ENCODE assay signal across 1 cellular context in genomic region chr1:10032590-10033358, GRCh38.
A peak's percentile ranks its signal among the peaks of the same experiment; 100 is the strongest.
TF ChIP-seq lines count a peak whose summit lies in the region.

TSS of gene UBE4B (plus strand) at chr1:10032958. CDS start at chr1:10033671, 713 bp downstream.

TF ChIP-seq in GM12878, 131 proteins besides CTCF, POLR2A, EP300 and RAD21 (continued from another document):
- TF ChIP-seq RELB (IDR thresholded peaks at IDR 0.05; ENCODE audit: low read depth) (peak; percentile 92), LARP7 (IDR thresholded peaks at IDR 0.05) (peak; percentile 86), ZNF592 (IDR thresholded peaks at IDR 0.05) (peak; percentile 71; the same call in 1 of the 2 replicates), ZNF207 (IDR thresholded peaks at IDR 0.05; ENCODE audit: borderline replicate concordance) (peak; percentile 83; the same call in 1 of the 2 replicates), SIN3A (IDR thresholded peaks at IDR 0.05; ENCODE audit: low read depth, low read length) (peak; percentile 85), POLR2AphosphoS5 (IDR thresholded peaks at IDR 0.05; ENCODE audit: low read length) (peak; percentile 35; the same call in 1 of the 2 replicates), ZSCAN29 (IDR thresholded peaks at IDR 0.05) (no peak), PAX5 (IDR thresholded peaks at IDR 0.05; ENCODE audit: borderline replicate concordance, low read depth, low read length) (no peak), MLLT1 (IDR thresholded peaks at IDR 0.05) (no peak), IRF3 (IDR thresholded peaks at IDR 0.05) (peak; percentile 59; the same call in 1 of the 2 replicates), TAF1 (IDR thresholded peaks at IDR 0.05; ENCODE audit: borderline replicate concordance, low read depth, low read length) (peak; percentile 82), BHLHE40 (IDR thresholded peaks at IDR 0.05; ENCODE audit: borderline replicate concordance in 1 of 2, low read depth in 2 of 2, low read length in 1 of 2) (peak; percentile 85 to 97), CREM (IDR thresholded peaks at IDR 0.05; ENCODE audit: low read depth) (peak; percentile 32; the same call in 1 of the 2 replicates), PBX3 (IDR thresholded peaks at IDR 0.05; ENCODE audit: insufficient replicate concordance, low read depth, low read length) (no peak), FOXM1 (IDR thresholded peaks at IDR 0.05; ENCODE audit: low read depth, low read length) (no peak), HSF1 (IDR thresholded peaks at IDR 0.05; ENCODE audit: low read depth, low read length) (no peak), RB1 (IDR thresholded peaks at IDR 0.05; ENCODE audit: borderline replicate concordance) (peak; percentile 83), NR2C1 (IDR thresholded peaks at IDR 0.05) (peak; percentile 47; the same call in 1 of the 2 replicates), MXI1 (IDR thresholded peaks at IDR 0.05; ENCODE audit: low read depth, low read length) (peak; percentile 97), EED (IDR thresholded peaks at IDR 0.05; ENCODE audit: low read depth) (no peak; the same call in 1 of the 2 replicates), USF2 (IDR thresholded peaks at IDR 0.05; ENCODE audit: borderline replicate concordance, low read depth, low read length) (peak; percentile 85), RUNX3 (IDR thresholded peaks at IDR 0.05; ENCODE audit: low read length) (no peak; the same call in 1 of the 2 replicates), MTA3 (IDR thresholded peaks at IDR 0.05; ENCODE audit: borderline replicate concordance, low read length) (no peak), PAX8 (IDR thresholded peaks at IDR 0.05) (no peak), MTA2 (IDR thresholded peaks at IDR 0.05; ENCODE audit: low read depth) (no peak), NKRF (conservative IDR thresholded peaks at IDR 0.05) (peak; percentile 54; the same call in 1 of the 2 replicates), BACH1 (IDR thresholded peaks at IDR 0.05; ENCODE audit: borderline replicate concordance) (peak; percentile 64), YY1 (IDR thresholded peaks at IDR 0.05; ENCODE audit: low read depth, low read length) (peak; percentile 96), NFYA (IDR thresholded peaks at IDR 0.05; ENCODE audit: borderline replicate concordance, low read depth, low read length) (no peak), HDAC2 (IDR thresholded peaks at IDR 0.05) (no peak), TCF3 (IDR thresholded peaks at IDR 0.05; ENCODE audit: borderline replicate concordance, insufficient read depth, low read depth, low read length) (0 out of 2 replicates have a peak, but pooled peaks have one; percentile 69), MEF2A (IDR thresholded peaks at IDR 0.05; ENCODE audit: insufficient read depth, low read depth, low read length) (no peak), YBX1 (IDR thresholded peaks at IDR 0.05) (no peak), IKZF1 (conservative IDR thresholded peaks at IDR 0.05) (peak; percentile 86), HDGF (IDR thresholded peaks at IDR 0.05) (no peak), PRDM15 (CRISPR knock-in tag; IDR thresholded peaks at IDR 0.05) (peak; percentile 87; the same call in 1 of the 2 replicates), TCF7 (IDR thresholded peaks at IDR 0.05; ENCODE audit: borderline replicate concordance) (no peak), USF1 (IDR thresholded peaks at IDR 0.05; ENCODE audit: borderline replicate concordance, extremely low read length, insufficient read depth, low read depth, low read length) (peak; percentile 89), RELA (IDR thresholded peaks at IDR 0.05; ENCODE audit: borderline replicate concordance, partially characterized antibody) (peak; percentile 72), ESRRA (IDR thresholded peaks at IDR 0.05; ENCODE audit: low read length) (0 out of 2 replicates have a peak, but pooled peaks have one; percentile 21), SMARCA5 (IDR thresholded peaks at IDR 0.05) (peak; percentile 92)
TF ChIP-seq in GM12878: peak in this region for 48.
